36 cellular contexts compared by ENCODE assay signal in genomic region chr12:26761775-26762174, GRCh38.
"Had no signal": no experiment of that assay in that cellular context is flagged by ENCODE, and none has a peak within 500 bp of the region (broad histone marks: within the 10 kb centered on the region; RNA-seq: fewer than 3 reads in every experiment).

No MANE protein-coding gene starts in this region.

- H3K27me3 ChIP-seq: adrenal gland, body of pancreas, brain microvascular endothelial cell, breast epithelium had no signal

- H3K4me3 Mint-ChIP-seq: activated B cell treated with CpG ODN at 0.5 μM for 24 hours; activated CD4-positive, alpha-beta memory T cell treated with anti-CD3 and anti-CD28 coated beads for 36 hours; activated CD4-positive, alpha-beta T cell treated with anti-CD3 and anti-CD28 coated beads, Interleukin-2, amount 10 ng/mL, durations not matched to agents 24 days and 14 days; activated CD8-positive, alpha-beta T cell treated with anti-CD3 and anti-CD28 coated beads for 36 hours; activated naive CD4-positive, alpha-beta T cell treated with anti-CD3 and anti-CD28 coated beads for 36 hours; activated naive CD8-positive, alpha-beta T cell treated with anti-CD3 and anti-CD28 coated beads for 36 hours; activated T-cell treated with anti-CD3 and anti-CD28 coated beads, Interleukin-2, amount 50 U/mL, for 24 hours; activated T-helper 1 cell treated with anti-CD3 and anti-CD28 coated beads, Interleukin-12 subunit alpha, Interleukin-12 subunit beta, Interleukin-2, Interleukin-4 antibody, amounts not matched to agents 30 ng/mL and 10 ng/mL and 1 ng/mL, durations not matched to agents 14 hours and 24 hours and 36 hours; activated T-helper 17 cell treated with anti-CD3 and anti-CD28 coated beads, Interleukin-2, amount 50 U/mL, for 72 hours; T-helper 1 cell treated with Interleukin-12 subunit alpha and Interleukin-12 subunit beta and Interleukin-4 antibody, amounts not matched to agents 30 μg/mL and 1 μg/mL, for 36 hours; T-helper 2 cell treated with Interferon-gamma antibody and Interleukin-4, amounts not matched to agents 5 μg/mL and 100 μg/mL, for 36 hours had no signal

- H3K27me3 Mint-ChIP-seq: activated B cell treated with CpG ODN at 0.5 μM for 24 hours; activated CD4-positive, alpha-beta memory T cell treated with anti-CD3 and anti-CD28 coated beads for 36 hours; activated CD4-positive, alpha-beta T cell treated with anti-CD3 and anti-CD28 coated beads, Interleukin-2, amount 10 ng/mL, durations not matched to agents 24 days and 14 days; activated CD8-positive, alpha-beta T cell treated with anti-CD3 and anti-CD28 coated beads for 36 hours; activated naive CD8-positive, alpha-beta T cell treated with anti-CD3 and anti-CD28 coated beads for 36 hours; activated T-cell treated with anti-CD3 and anti-CD28 coated beads, Interleukin-2, amount 50 U/mL, for 24 hours; activated T-helper 17 cell treated with anti-CD3 and anti-CD28 coated beads, Interleukin-2, amount 50 U/mL, for 72 hours had no signal

- H3K4me1 Mint-ChIP-seq: activated B cell treated with CpG ODN at 0.5 μM for 24 hours had no signal

- H3K27ac Mint-ChIP-seq: activated B cell treated with CpG ODN at 0.5 μM for 24 hours; activated CD4-positive, alpha-beta memory T cell treated with anti-CD3 and anti-CD28 coated beads for 36 hours; activated CD4-positive, alpha-beta T cell treated with anti-CD3 and anti-CD28 coated beads, Interleukin-2, amount 10 ng/mL, durations not matched to agents 24 days and 14 days; activated CD8-positive, alpha-beta T cell treated with anti-CD3 and anti-CD28 coated beads for 36 hours; activated naive CD4-positive, alpha-beta T cell treated with anti-CD3 and anti-CD28 coated beads for 36 hours; activated naive CD4-positive, alpha-beta T cell treated with anti-CD3 and anti-CD28 coated beads, Interleukin-2, amount 50 U/mL, for 72 hours; activated naive CD8-positive, alpha-beta T cell treated with anti-CD3 and anti-CD28 coated beads for 36 hours; activated T-cell treated with anti-CD3 and anti-CD28 coated beads, Interleukin-2, amount 50 U/mL, for 24 hours; activated T-helper 1 cell treated with anti-CD3 and anti-CD28 coated beads, Interleukin-12 subunit alpha, Interleukin-12 subunit beta, Interleukin-2, Interleukin-4 antibody, amounts not matched to agents 30 ng/mL and 10 ng/mL and 1 ng/mL, durations not matched to agents 14 hours and 24 hours and 36 hours; activated T-helper 17 cell treated with anti-CD3 and anti-CD28 coated beads, Interleukin-2, amount 50 U/mL, for 72 hours; T-helper 1 cell treated with Interleukin-12 subunit alpha and Interleukin-12 subunit beta and Interleukin-4 antibody, amounts not matched to agents 30 μg/mL and 1 μg/mL, for 36 hours; T-helper 2 cell treated with Interferon-gamma antibody and Interleukin-4, amounts not matched to agents 5 μg/mL and 100 μg/mL, for 36 hours had no signal

- H3K27ac ChIP-seq: adrenal gland, body of pancreas, brain microvascular endothelial cell, breast epithelium, VCaP had no signal

- DNase-seq: activated B cell treated with CpG ODN at 0.5 μM for 24 hours; activated CD4-positive, alpha-beta memory T cell treated with anti-CD3 and anti-CD28 coated beads for 36 hours; activated CD4-positive, alpha-beta T cell treated with anti-CD3 and anti-CD28 coated beads for 4 hours; activated CD4-positive, alpha-beta T cell treated with anti-CD3 and anti-CD28 coated beads, Interleukin-2, amount 10 ng/mL, durations not matched to agents 24 days and 14 days; activated CD4-positive, alpha-beta T cell treated with anti-CD3 and anti-CD28 coated beads, Interleukin-2, amount 50 U/mL, for 1 hour; activated CD4-positive, alpha-beta T cell treated with anti-CD3 and anti-CD28 coated beads, Interleukin-2, amount 50 U/mL, for 4 hours; activated CD4-positive, CD25-positive, alpha-beta regulatory T cell treated with anti-CD3 and anti-CD28 coated beads, Interleukin-2, amount 50 U/mL, for 72 hours; activated CD8-positive, alpha-beta memory T cell treated with anti-CD3 and anti-CD28 coated beads, Interleukin-2, amount 50 U/mL, for 4 hours; activated CD8-positive, alpha-beta T cell treated with anti-CD3 and anti-CD28 coated beads for 36 hours; activated effector memory CD4-positive, alpha-beta T cell treated with anti-CD3 and anti-CD28 coated beads, Interleukin-2, amount 50 U/mL, for 16 hours; activated gamma-delta T cell treated with Interleukin-2 at 50 U/mL for 16 hours; activated naive CD4-positive, alpha-beta T cell; activated naive CD4-positive, alpha-beta T cell treated with anti-CD3 and anti-CD28 coated beads for 36 hours; activated naive CD4-positive, alpha-beta T cell treated with anti-CD3 and anti-CD28 coated beads, Interleukin-2, amount 50 U/mL, for 16 hours; activated naive CD8-positive, alpha-beta T cell treated with anti-CD3 and anti-CD28 coated beads for 36 hours; activated T-cell treated with anti-CD3 and anti-CD28 coated beads for 4 hours; activated T-cell treated with anti-CD3 and anti-CD28 coated beads, Interleukin-2, amount 50 U/mL, for 24 hours; activated T-cell treated with anti-CD3 and anti-CD28 coated beads, Interleukin-2, amount 50 U/mL, for 48 hours; adrenal gland; amniotic stem cell; aorta; body of pancreas; brain microvascular endothelial cell; central memory CD4-positive, alpha-beta T cell; T-helper 1 cell; T-helper 2 cell; T-helper 9 cell had no signal

- ATAC-seq: activated CD8-positive, alpha-beta T cell treated with anti-CD3 and anti-CD28 coated beads for 36 hours; activated naive CD4-positive, alpha-beta T cell treated with anti-CD3 and anti-CD28 coated beads, Interleukin-2, amount 50 U/mL, for 72 hours; activated T-helper 17 cell treated with anti-CD3 and anti-CD28 coated beads, Interleukin-2, amount 50 U/mL, for 72 hours; body of pancreas had no signal

- H3K36me3 ChIP-seq: adrenal gland, brain microvascular endothelial cell, breast epithelium had no signal

- FAIRE-seq: astrocyte, TTC549 had no signal

- H3K4me3 ChIP-seq: adrenal gland, body of pancreas, breast epithelium had no signal

- H3K4me1 ChIP-seq: adrenal gland, body of pancreas, breast epithelium had no signal
